In the genomic region with DNA sequence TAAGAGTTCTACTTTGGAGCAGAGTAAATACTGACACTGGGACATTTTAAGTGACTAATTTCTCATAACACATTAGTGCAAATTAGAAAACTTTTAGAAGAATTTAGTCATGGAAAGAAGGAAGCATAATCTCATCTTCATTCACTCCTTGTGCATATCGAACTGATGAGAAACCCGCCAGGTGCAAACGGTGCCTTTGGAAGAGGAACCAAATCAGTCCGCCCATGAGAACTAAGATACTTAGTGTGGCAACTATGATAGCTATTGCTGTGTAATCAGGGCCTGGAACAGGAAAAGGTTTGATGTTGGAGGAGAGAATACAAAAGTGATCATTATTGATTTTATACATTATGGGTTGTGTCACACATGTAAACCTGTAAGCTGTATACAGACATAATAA, we compare ENCODE assay signal across 39 cellular contexts.
"Had no signal": no experiment of that assay in that cellular context is flagged by ENCODE, and none has a peak within 500 bp of the region (broad histone marks: within the 10 kb centered on the region; RNA-seq: fewer than 3 reads in every experiment).

No MANE protein-coding gene starts in this region.

- H3K9me3 ChIP-seq: adrenal gland, ascending aorta, body of pancreas, breast epithelium had no signal

- H3K27ac Mint-ChIP-seq: activated naive CD4-positive, alpha-beta T cell treated with anti-CD3 and anti-CD28 coated beads for 36 hours; activated naive CD4-positive, alpha-beta T cell treated with anti-CD3 and anti-CD28 coated beads, Interleukin-2, amount 10 ng/mL, durations not matched to agents 7 days and 5 days; activated naive CD4-positive, alpha-beta T cell treated with anti-CD3 and anti-CD28 coated beads, Interleukin-2, amount 50 U/mL, for 24 hours; activated naive CD4-positive, alpha-beta T cell treated with anti-CD3 and anti-CD28 coated beads, Interleukin-2, amount 50 U/mL, for 72 hours; activated naive CD8-positive, alpha-beta T cell; activated naive CD8-positive, alpha-beta T cell treated with anti-CD3 and anti-CD28 coated beads for 36 hours; activated naive CD8-positive, alpha-beta T cell treated with anti-CD3 and anti-CD28 coated beads, Interleukin-2, amount 10 ng/mL, durations not matched to agents 7 days and 5 days; activated naive CD8-positive, alpha-beta T cell treated with anti-CD3 and anti-CD28 coated beads, Interleukin-2, amount 50 U/mL, for 24 hours; activated T-cell treated with anti-CD3 and anti-CD28 coated beads, Interleukin-2, amount 50 U/mL, for 24 hours; activated T-helper 1 cell treated with anti-CD3 and anti-CD28 coated beads, Interleukin-12 subunit alpha, Interleukin-12 subunit beta, Interleukin-2, Interleukin-4 antibody, amounts not matched to agents 30 ng/mL and 10 ng/mL and 1 ng/mL, durations not matched to agents 14 hours and 24 hours and 36 hours; activated T-helper 17 cell treated with anti-CD3 and anti-CD28 coated beads, Interleukin-2, amount 50 U/mL, for 72 hours; activated T-helper 2 cell treated with anti-CD3 and anti-CD28 coated beads, Interferon-gamma antibody, Interleukin-2, Interleukin-4, amounts not matched to agents 10 μg/mL and 5 μg/mL and 100 μg/mL, durations not matched to agents 14 hours and 24 hours and 36 hours; brain had no signal

- H3K9me3 Mint-ChIP-seq: activated naive CD4-positive, alpha-beta T cell treated with anti-CD3 and anti-CD28 coated beads for 36 hours; activated naive CD4-positive, alpha-beta T cell treated with anti-CD3 and anti-CD28 coated beads, Interleukin-2, amount 10 ng/mL, durations not matched to agents 7 days and 5 days; activated naive CD4-positive, alpha-beta T cell treated with anti-CD3 and anti-CD28 coated beads, Interleukin-2, amount 50 U/mL, for 24 hours; activated naive CD4-positive, alpha-beta T cell treated with anti-CD3 and anti-CD28 coated beads, Interleukin-2, amount 50 U/mL, for 72 hours; activated naive CD8-positive, alpha-beta T cell treated with anti-CD3 and anti-CD28 coated beads for 36 hours; activated naive CD8-positive, alpha-beta T cell treated with anti-CD3 and anti-CD28 coated beads, Interleukin-2, amount 10 ng/mL, durations not matched to agents 7 days and 5 days; activated naive CD8-positive, alpha-beta T cell treated with anti-CD3 and anti-CD28 coated beads, Interleukin-2, amount 50 U/mL, for 24 hours; activated T-cell treated with anti-CD3 and anti-CD28 coated beads, Interleukin-2, amount 50 U/mL, for 24 hours; activated T-cell treated with anti-CD3 and anti-CD28 coated beads, Interleukin-2, amount 50 U/mL, for 4 hours; activated T-helper 1 cell treated with anti-CD3 and anti-CD28 coated beads, Interleukin-12 subunit alpha, Interleukin-12 subunit beta, Interleukin-2, Interleukin-4 antibody, amounts not matched to agents 30 ng/mL and 10 ng/mL and 1 ng/mL, durations not matched to agents 14 hours and 24 hours and 36 hours; activated T-helper 17 cell treated with anti-CD3 and anti-CD28 coated beads, Interleukin-2, amount 50 U/mL, for 72 hours; activated T-helper 2 cell treated with anti-CD3 and anti-CD28 coated beads, Interferon-gamma antibody, Interleukin-2, Interleukin-4, amounts not matched to agents 10 μg/mL and 5 μg/mL and 100 μg/mL, durations not matched to agents 14 hours and 24 hours and 36 hours; central memory CD8-positive, alpha-beta T cell had no signal

- H3K36me3 Mint-ChIP-seq: activated naive CD4-positive, alpha-beta T cell treated with anti-CD3 and anti-CD28 coated beads, Interleukin-2, amount 50 U/mL, for 72 hours; brain had no signal

- H3K4me1 Mint-ChIP-seq: activated naive CD4-positive, alpha-beta T cell treated with anti-CD3 and anti-CD28 coated beads, Interleukin-2, amount 50 U/mL, for 24 hours; activated naive CD8-positive, alpha-beta T cell treated with anti-CD3 and anti-CD28 coated beads for 36 hours; activated T-helper 17 cell treated with anti-CD3 and anti-CD28 coated beads, Interleukin-2, amount 50 U/mL, for 72 hours; brain had no signal

- H3K4me3 ChIP-seq: adrenal gland, ascending aorta, body of pancreas, breast epithelium, cardiac muscle cell had no signal

- DNase-seq: activated effector memory CD4-positive, alpha-beta T cell treated with anti-CD3 and anti-CD28 coated beads, Interleukin-2, amount 50 U/mL, for 16 hours; activated effector memory CD4-positive, alpha-beta T cell treated with Interleukin-2 at 50 U/mL for 16 hours; activated gamma-delta T cell; activated gamma-delta T cell treated with Interleukin-2 at 50 U/mL for 16 hours; activated naive CD4-positive, alpha-beta T cell; activated naive CD4-positive, alpha-beta T cell treated with anti-CD3 and anti-CD28 coated beads for 36 hours; activated naive CD4-positive, alpha-beta T cell treated with anti-CD3 and anti-CD28 coated beads, Interleukin-2, amount 10 ng/mL, durations not matched to agents 7 days and 5 days; activated naive CD4-positive, alpha-beta T cell treated with anti-CD3 and anti-CD28 coated beads, Interleukin-2, amount 50 U/mL, for 16 hours; activated naive CD4-positive, alpha-beta T cell treated with Interleukin-2 at 50 U/mL for 16 hours; activated naive CD8-positive, alpha-beta T cell treated with anti-CD3 and anti-CD28 coated beads for 36 hours; activated naive CD8-positive, alpha-beta T cell treated with anti-CD3 and anti-CD28 coated beads, Interleukin-2, amount 10 ng/mL, durations not matched to agents 7 days and 5 days; activated naive CD8-positive, alpha-beta T cell treated with anti-CD3 and anti-CD28 coated beads, Interleukin-2, amount 50 U/mL, for 24 hours; activated T-cell treated with anti-CD3 and anti-CD28 coated beads, Interleukin-2, amount 50 U/mL, for 1 hour; activated T-cell treated with anti-CD3 and anti-CD28 coated beads, Interleukin-2, amount 50 U/mL, for 24 hours; activated T-cell treated with anti-CD3 and anti-CD28 coated beads, Interleukin-2, amount 50 U/mL, for 4 hours; activated T-cell treated with anti-CD3 and anti-CD28 coated beads, Interleukin-2, amount 50 U/mL, for 48 hours; adrenal gland; amniotic stem cell; amygdala; anterior cingulate cortex; aorta; brain microvascular endothelial cell; caudate nucleus; central memory CD4-positive, alpha-beta T cell; cerebellar nuclear complex had no signal

- H3K36me3 ChIP-seq: adrenal gland, ascending aorta, brain microvascular endothelial cell, breast epithelium, cardiac muscle cell had no signal

- H3K27me3 Mint-ChIP-seq: activated naive CD8-positive, alpha-beta T cell; activated naive CD8-positive, alpha-beta T cell treated with anti-CD3 and anti-CD28 coated beads for 36 hours; activated naive CD8-positive, alpha-beta T cell treated with anti-CD3 and anti-CD28 coated beads, Interleukin-2, amount 50 U/mL, for 24 hours; central memory CD8-positive, alpha-beta T cell had no signal

- H3K27me3 ChIP-seq: adrenal gland, ascending aorta, body of pancreas, brain microvascular endothelial cell, breast epithelium had no signal

- H3K4me1 ChIP-seq: adrenal gland, ascending aorta, breast epithelium had no signal

- H3K4me3 Mint-ChIP-seq: activated naive CD4-positive, alpha-beta T cell treated with anti-CD3 and anti-CD28 coated beads for 36 hours; activated naive CD4-positive, alpha-beta T cell treated with anti-CD3 and anti-CD28 coated beads, Interleukin-2, amount 10 ng/mL, durations not matched to agents 7 days and 5 days; activated naive CD4-positive, alpha-beta T cell treated with anti-CD3 and anti-CD28 coated beads, Interleukin-2, amount 50 U/mL, for 24 hours; activated naive CD8-positive, alpha-beta T cell; activated naive CD8-positive, alpha-beta T cell treated with anti-CD3 and anti-CD28 coated beads for 36 hours; activated naive CD8-positive, alpha-beta T cell treated with anti-CD3 and anti-CD28 coated beads, Interleukin-2, amount 10 ng/mL, durations not matched to agents 7 days and 5 days; activated naive CD8-positive, alpha-beta T cell treated with anti-CD3 and anti-CD28 coated beads, Interleukin-2, amount 50 U/mL, for 24 hours; activated T-cell treated with anti-CD3 and anti-CD28 coated beads, Interleukin-2, amount 50 U/mL, for 24 hours; activated T-cell treated with anti-CD3 and anti-CD28 coated beads, Interleukin-2, amount 50 U/mL, for 4 hours; activated T-helper 1 cell treated with anti-CD3 and anti-CD28 coated beads, Interleukin-12 subunit alpha, Interleukin-12 subunit beta, Interleukin-2, Interleukin-4 antibody, amounts not matched to agents 30 ng/mL and 10 ng/mL and 1 ng/mL, durations not matched to agents 14 hours and 24 hours and 36 hours; activated T-helper 17 cell treated with anti-CD3 and anti-CD28 coated beads, Interleukin-2, amount 50 U/mL, for 72 hours; brain; central memory CD8-positive, alpha-beta T cell had no signal

- FAIRE-seq: astrocyte, bronchial epithelial cell had no signal

- H3K27ac ChIP-seq: adrenal gland, ascending aorta, body of pancreas, brain microvascular endothelial cell, breast epithelium, cardiac muscle cell had no signal

- ATAC-seq: activated naive CD4-positive, alpha-beta T cell treated with anti-CD3 and anti-CD28 coated beads, Interleukin-2, amount 50 U/mL, for 72 hours; activated naive CD8-positive, alpha-beta T cell treated with anti-CD3 and anti-CD28 coated beads, Interleukin-2, amount 50 U/mL, for 24 hours; activated T-cell treated with anti-CD3 and anti-CD28 coated beads, Interleukin-2, amount 50 U/mL, for 4 hours; activated T-helper 17 cell treated with anti-CD3 and anti-CD28 coated beads, Interleukin-2, amount 50 U/mL, for 72 hours; body of pancreas had no signal
